17 cellular contexts compared by ENCODE assay signal in genomic region chr21:41750532-41751151, GRCh38. TPM values are rescaled to one million over a fixed set of nuclear protein-coding genes. Genes with fewer than 3 reads are reported as not detected.
A peak's percentile ranks its signal among the peaks of the same experiment; 100 is the strongest.
DNase-seq lines count a peak whose midpoint lies in the region; ATAC-seq and TF ChIP-seq lines count a peak whose summit lies in the region.
"Had no signal": no experiment of that assay in that cellular context is flagged by ENCODE, and none has a peak within 500 bp of the region (broad histone marks: within the 10 kb centered on the region; RNA-seq: fewer than 3 reads in every experiment).

No MANE protein-coding gene starts in this region.

- peaks cover 13% of the 10 kb centered on the region for H3K4me1 ChIP-seq in adipocyte (ENCODE audit: control insufficient read depth, insufficient read depth, low read length)
- H3K4me1 ChIP-seq in thymus (ENCODE audit: control insufficient read depth, insufficient read depth, low read length) = peaks cover 12% of the 10 kb centered on the region
- H3K4me1 ChIP-seq in endodermal cell (ENCODE audit: control insufficient read depth, insufficient read depth, low read length) = peaks cover 19% of the 10 kb centered on the region

- TF ChIP-seq CTCF in endodermal cell (conservative IDR thresholded peaks at IDR 0.05) = no peak

- H3K27ac Mint-ChIP-seq in activated naive CD4-positive, alpha-beta T cell treated with anti-CD3 and anti-CD28 coated beads, Interleukin-2, amount 50 U/mL, for 24 hours = peak overlapping the region; percentile 74
- H3K27ac Mint-ChIP-seq in activated naive CD4-positive, alpha-beta T cell treated with anti-CD3 and anti-CD28 coated beads, Interleukin-2, amount 50 U/mL, for 72 hours = no peak overlapping the region
- H3K27ac Mint-ChIP-seq in endodermal cell = no peak overlapping the region
- H3K27ac Mint-ChIP-seq: activated CD4-positive, alpha-beta T cell treated with anti-CD3 and anti-CD28 coated beads for 36 hours; HFFc6; nephron progenitor cell had no signal

- H3K4me3 ChIP-seq in adipocyte (ENCODE audit: low read length) = no peak overlapping the region
- H3K4me3 ChIP-seq in thymus (ENCODE audit: low read length) = no peak overlapping the region
- no peak overlapping the region for H3K4me3 ChIP-seq in endodermal cell (ENCODE audit: low read length)

- no peaks in the 10 kb centered on the region for H3K36me3 Mint-ChIP-seq in activated naive CD4-positive, alpha-beta T cell treated with anti-CD3 and anti-CD28 coated beads, Interleukin-2, amount 50 U/mL, for 24 hours
- no peaks in the 10 kb centered on the region for H3K36me3 Mint-ChIP-seq in activated naive CD4-positive, alpha-beta T cell treated with anti-CD3 and anti-CD28 coated beads, Interleukin-2, amount 50 U/mL, for 72 hours
- peaks cover 49% of the 10 kb centered on the region for H3K36me3 Mint-ChIP-seq in endodermal cell (ENCODE audit: low read depth)

- H3K27me3 ChIP-seq in adipocyte (replicated peaks; ENCODE audit: control insufficient read depth, insufficient read depth, low read length) = peaks cover 10% of the 10 kb centered on the region
- H3K27me3 ChIP-seq in thymus (ENCODE audit: control insufficient read depth, insufficient read depth) = no peaks in the 10 kb centered on the region
- no peaks in the 10 kb centered on the region for H3K27me3 ChIP-seq in endodermal cell (ENCODE audit: control insufficient read depth, insufficient read depth, low read length, poor library complexity, severe bottlenecking)

- no peak overlapping the region for H3K9ac ChIP-seq in adipocyte (ENCODE audit: low read length)
- H3K9ac ChIP-seq in endodermal cell (ENCODE audit: extremely low read depth, low read length, poor library complexity, severe bottlenecking) = no peak overlapping the region

- no peak overlapping the region for H3K4me3 Mint-ChIP-seq in activated naive CD4-positive, alpha-beta T cell treated with anti-CD3 and anti-CD28 coated beads, Interleukin-2, amount 50 U/mL, for 24 hours
- no peak overlapping the region for H3K4me3 Mint-ChIP-seq in endodermal cell
- H3K4me3 Mint-ChIP-seq: activated CD4-positive, alpha-beta T cell treated with anti-CD3 and anti-CD28 coated beads for 36 hours; HFFc6; nephron progenitor cell had no signal

- DNase-seq in activated naive CD4-positive, alpha-beta T cell treated with anti-CD3 and anti-CD28 coated beads, Interleukin-2, amount 50 U/mL, for 72 hours (ENCODE audit: low spot score in 2 of 2) = no peak
- DNase-seq in adipocyte (ENCODE audit: low read depth) (peak; percentile 61), left lobe of liver (ENCODE audit: low spot score) (peak; percentile 62), NCI-H2081 (lab: John Stamatoyannopoulos, UW) (no peak), NCI-H1417 treated with DMSO at 0.1 percent for 48 hours (lab: John Stamatoyannopoulos, UW) (no peak), endodermal cell (no peak)
- DNase-seq: activated CD4-positive, alpha-beta T cell treated with anti-CD3 and anti-CD28 coated beads for 36 hours; activated effector memory CD4-positive, alpha-beta T cell treated with anti-CD3 and anti-CD28 coated beads, Interleukin-2, amount 50 U/mL, for 16 hours; HFFc6; nephron progenitor cell; retina; stimulated activated naive CD4-positive, alpha-beta T cell treated with Interleukin-2 at 50 U/mL for 16 hours had no signal

- no peaks in the 10 kb centered on the region for H3K27me3 Mint-ChIP-seq in activated naive CD4-positive, alpha-beta T cell treated with anti-CD3 and anti-CD28 coated beads, Interleukin-2, amount 50 U/mL, for 24 hours
- no peaks in the 10 kb centered on the region for H3K27me3 Mint-ChIP-seq in endodermal cell (ENCODE audit: insufficient read depth)
- H3K27me3 Mint-ChIP-seq: activated CD4-positive, alpha-beta T cell treated with anti-CD3 and anti-CD28 coated beads for 36 hours had no signal

- no peaks in the 10 kb centered on the region for H3K9me3 Mint-ChIP-seq in activated naive CD4-positive, alpha-beta T cell treated with anti-CD3 and anti-CD28 coated beads, Interleukin-2, amount 50 U/mL, for 24 hours
- H3K9me3 Mint-ChIP-seq in activated naive CD4-positive, alpha-beta T cell treated with anti-CD3 and anti-CD28 coated beads, Interleukin-2, amount 50 U/mL, for 72 hours = no peaks in the 10 kb centered on the region
- H3K9me3 Mint-ChIP-seq in endodermal cell = no peaks in the 10 kb centered on the region
- H3K9me3 Mint-ChIP-seq: HFFc6, nephron progenitor cell had no signal

- ATAC-seq in activated naive CD4-positive, alpha-beta T cell treated with anti-CD3 and anti-CD28 coated beads, Interleukin-2, amount 50 U/mL, for 72 hours = no peak
- ATAC-seq in left lobe of liver = peak; percentile 81
- ATAC-seq: activated CD4-positive, alpha-beta T cell treated with anti-CD3 and anti-CD28 coated beads for 36 hours had no signal

- H3K27ac ChIP-seq in thymus (ENCODE audit: low read depth) (peak overlapping the region; percentile 4), endodermal cell (ENCODE audit: low read depth, low read length) (no peak overlapping the region)
- H3K27ac ChIP-seq: 22Rv1, C4-2B had no signal

- WGBS in thymus = 96% methylated on average over 16 of the region's 16 CpGs
- WGBS in endodermal cell (ENCODE audit: insufficient coverage in 1 of 2, insufficient read length in 1 of 2), 2 experiments = 91 to 92% methylated on average over 9 to 16 of the region's 16 CpGs

- H3K9me3 ChIP-seq in adipocyte (ENCODE audit: control insufficient read depth, low read length) = no peaks in the 10 kb centered on the region
- no peaks in the 10 kb centered on the region for H3K9me3 ChIP-seq in thymus (ENCODE audit: control insufficient read depth)
- no peaks in the 10 kb centered on the region for H3K9me3 ChIP-seq in endodermal cell (ENCODE audit: control insufficient read depth, low read length)

- H3K36me3 ChIP-seq in adipocyte (ENCODE audit: control insufficient read depth, insufficient read depth, low read length, severe bottlenecking) (no peaks in the 10 kb centered on the region), thymus (ENCODE audit: control insufficient read depth, insufficient read depth) (peaks cover 70% of the 10 kb centered on the region), endodermal cell (ENCODE audit: control insufficient read depth, insufficient read depth, low read length) (peaks cover 34% of the 10 kb centered on the region)

- no peaks in the 10 kb centered on the region for H3K4me1 Mint-ChIP-seq in activated naive CD4-positive, alpha-beta T cell treated with anti-CD3 and anti-CD28 coated beads, Interleukin-2, amount 50 U/mL, for 24 hours
- H3K4me1 Mint-ChIP-seq in endodermal cell = peaks cover 33% of the 10 kb centered on the region
- H3K4me1 Mint-ChIP-seq: activated CD4-positive, alpha-beta T cell treated with anti-CD3 and anti-CD28 coated beads for 36 hours had no signal

RNA-seq across cellular contexts. Expression of gene RIPK4, which starts 16.2 kb away (rescaled TPM):
- 1 to 10 TPM in 1 of 2 donors, under 1 TPM in 1; 0.52 to 1.3 TPM for total RNA-seq in activated naive CD4-positive, alpha-beta T cell treated with anti-CD3 and anti-CD28 coated beads, Interleukin-2, amount 50 U/mL, for 72 hours
- total RNA-seq in left lobe of liver (8.2 TPM), endodermal cell (10 to 100 TPM in 1 of 2 donors, 1 to 10 TPM in 1; 8.4 to 16.2 TPM)
- 9.3 TPM for polyA plus RNA-seq in thymus
- 1.7 TPM for polyA plus RNA-seq in endodermal cell (2013, experiment 1 of 2)
- 2.0 TPM for polyA plus RNA-seq in endodermal cell (2013, experiment 2 of 2)
- total RNA-seq: mesenteric fat pad had no signal

Comparison
In these comparisons a context has a peak if more than half of its experiments do, and no peak if none do; other contexts are left out.
1. DNase-seq: peak in adipocyte (single experiment) and left lobe of liver (single experiment); none in activated naive CD4-positive, alpha-beta T cell treated with anti-CD3 and anti-CD28 coated beads, Interleukin-2, amount 50 U/mL, for 72 hours (0 of 2), NCI-H2081 (0 of 2), NCI-H1417 treated with DMSO at 0.1 percent for 48 hours (single experiment) and endodermal cell (single experiment).